ENCODE assay signal across 10 cellular contexts in the genomic region with DNA sequence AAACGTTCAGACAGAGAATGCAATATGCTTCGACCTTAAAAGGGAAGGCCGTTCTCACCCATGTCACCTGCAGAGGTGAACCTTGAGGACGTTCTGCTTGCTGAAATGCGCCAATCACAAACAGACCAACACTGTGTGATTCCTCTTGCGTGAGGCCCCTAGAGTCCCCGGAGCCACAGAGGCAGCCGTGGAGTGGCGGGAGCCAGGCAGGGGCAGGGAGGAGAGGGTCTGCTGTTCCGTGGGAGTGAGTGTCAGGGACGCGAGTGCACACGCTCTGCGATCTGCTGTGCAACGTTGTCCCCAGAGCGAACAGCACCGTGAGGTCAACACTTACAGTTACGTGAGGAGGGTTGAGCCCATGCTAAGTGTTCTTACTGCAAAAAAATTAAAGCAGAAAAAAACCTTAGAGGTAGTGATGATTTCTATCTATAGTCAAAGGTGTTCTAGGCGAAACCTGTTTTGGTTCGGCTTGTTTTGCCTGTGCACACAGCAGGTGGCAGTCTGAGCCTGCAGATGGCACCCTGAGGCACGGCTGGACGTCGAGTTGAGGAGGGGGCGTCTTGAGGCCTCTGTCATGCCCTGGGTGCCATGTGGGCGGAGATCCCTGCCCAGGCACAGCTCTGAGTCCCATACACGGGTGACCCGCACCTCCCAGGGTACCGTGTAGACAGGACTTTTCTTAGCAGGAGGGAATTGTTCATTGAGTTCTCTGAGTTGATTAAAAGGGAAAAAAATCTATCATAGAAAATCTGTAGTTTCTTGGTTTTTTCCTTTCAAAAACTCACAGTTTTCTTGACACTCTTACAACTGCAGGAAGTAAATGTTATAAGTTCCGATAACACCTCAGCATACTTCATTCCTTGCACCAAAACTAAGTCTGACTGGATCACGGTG.
DNase-seq lines count a peak whose midpoint lies in the region; ATAC-seq and TF ChIP-seq lines count a peak whose summit lies in the region.
"Had no signal": no experiment of that assay in that cellular context is flagged by ENCODE, and none has a peak within 500 bp of the region (broad histone marks: within the 10 kb centered on the region; RNA-seq: fewer than 3 reads in every experiment).

No MANE protein-coding gene starts in this region.

- CTCF ChIA-PET in activated CD8-positive, alpha-beta T cell treated with anti-CD3 and anti-CD28 coated beads for 36 hours (lab: Charles Lee): no interaction called here

- H3K4me3 ChIP-seq in OCI-LY3 (ENCODE audit: low read length) (no peak overlapping the region), rectal smooth muscle tissue (ENCODE audit: low read length) (peak overlapping the region; percentile 44)
- H3K4me3 ChIP-seq: HAP-1 had no signal

- no peaks in the 10 kb centered on the region for H4K20me1 ChIP-seq in OCI-LY3 (ENCODE audit: insufficient read depth, low read length)

- no peaks in the 10 kb centered on the region for H3K4me1 ChIP-seq in OCI-LY3 (ENCODE audit: low read length)
- H3K4me1 ChIP-seq in rectal smooth muscle tissue (ENCODE audit: control insufficient read depth, insufficient read depth, low read length): no peaks in the 10 kb centered on the region
- H3K4me1 ChIP-seq: HAP-1 had no signal

- H3K27me3 ChIP-seq in OCI-LY3 (ENCODE audit: low read depth, low read length) (no peaks in the 10 kb centered on the region), rectal smooth muscle tissue (ENCODE audit: control insufficient read depth, insufficient read depth, low read length) (no peaks in the 10 kb centered on the region)

- no peaks in the 10 kb centered on the region for H3K79me2 ChIP-seq in OCI-LY3 (ENCODE audit: low read length)

- no peak overlapping the region for H3K27ac Mint-ChIP-seq in activated CD8-positive, alpha-beta T cell treated with anti-CD3 and anti-CD28 coated beads for 36 hours
- H3K27ac Mint-ChIP-seq: IgD-negative memory B cell had no signal

- H2AFZ ChIP-seq in OCI-LY3 (ENCODE audit: low read depth, low read length): no peak overlapping the region

- intact Hi-C loops in left ventricle myocardium superior (cut with micrococcal nuclease): no loop called here
- intact Hi-C loops in activated CD8-positive, alpha-beta T cell treated with anti-CD3 and anti-CD28 coated beads for 36 hours (cut with micrococcal nuclease): no loop called here

- H3K36me3 ChIP-seq in OCI-LY3 (replicated peaks; ENCODE audit: low read depth, low read length) (no peaks in the 10 kb centered on the region), rectal smooth muscle tissue (ENCODE audit: control insufficient read depth, insufficient read depth, low read length) (no peaks in the 10 kb centered on the region)
- H3K36me3 ChIP-seq: HAP-1 had no signal

- TF ChIP-seq CTCF in GM12873 (IDR thresholded peaks at IDR 0.05; ENCODE audit: insufficient read depth, low read depth, low read length, missing control alignments) (peak; percentile 18), OCI-LY3 (IDR thresholded peaks at IDR 0.05; ENCODE audit: low read depth, low read length) (peak; percentile 48)
- TF ChIP-seq CTCF in activated CD8-positive, alpha-beta T cell treated with anti-CD3 and anti-CD28 coated beads for 36 hours (IDR thresholded peaks at IDR 0.05): no peak

- ATAC-seq in left ventricle myocardium superior (peak; percentile 19), HG03039 (IDR thresholded peaks at IDR 0.05; ENCODE audit: unreplicated experiment) (no peak)
- ATAC-seq in activated CD8-positive, alpha-beta T cell treated with anti-CD3 and anti-CD28 coated beads for 36 hours: no peak

- no peak overlapping the region for H3K9ac ChIP-seq in OCI-LY3 (ENCODE audit: low read length)
- H3K9ac ChIP-seq in rectal smooth muscle tissue (ENCODE audit: low read length): no peak overlapping the region

- POLR2A ChIA-PET in activated CD8-positive, alpha-beta T cell treated with anti-CD3 and anti-CD28 coated beads for 36 hours (lab: Charles Lee): no interaction called here

- peaks cover 4% of the 10 kb centered on the region for H3K27me3 Mint-ChIP-seq in activated CD8-positive, alpha-beta T cell treated with anti-CD3 and anti-CD28 coated beads for 36 hours

- no peak overlapping the region for H3K27ac ChIP-seq in OCI-LY3 (ENCODE audit: low read length)
- H3K27ac ChIP-seq in rectal smooth muscle tissue (ENCODE audit: low read depth, low read length): no peak overlapping the region

- no peaks in the 10 kb centered on the region for H3K9me3 ChIP-seq in OCI-LY3 (ENCODE audit: insufficient read depth, low read length)
- H3K9me3 ChIP-seq: HAP-1 had no signal

- H3K4me3 Mint-ChIP-seq in activated CD8-positive, alpha-beta T cell treated with anti-CD3 and anti-CD28 coated beads for 36 hours: no peak overlapping the region
- H3K4me3 Mint-ChIP-seq: IgD-negative memory B cell had no signal

- no peaks in the 10 kb centered on the region for H3K36me3 Mint-ChIP-seq in activated CD8-positive, alpha-beta T cell treated with anti-CD3 and anti-CD28 coated beads for 36 hours (ENCODE audit: low read depth)
- H3K36me3 Mint-ChIP-seq: IgD-negative memory B cell had no signal

- no peaks in the 10 kb centered on the region for H3K4me1 Mint-ChIP-seq in activated CD8-positive, alpha-beta T cell treated with anti-CD3 and anti-CD28 coated beads for 36 hours (ENCODE audit: low read depth)
- H3K4me1 Mint-ChIP-seq: IgD-negative memory B cell had no signal

- H3K4me2 ChIP-seq in OCI-LY3 (ENCODE audit: low read length): no peak overlapping the region

- DNase-seq in left ventricle myocardium superior: no peak
- DNase-seq in NCI-H2171 treated with DMSO at 0.1 percent for 48 hours (lab: John Stamatoyannopoulos, UW): no peak
- DNase-seq in cortex of kidney (lab: John Stamatoyannopoulos, UW): no peak
- DNase-seq in activated CD8-positive, alpha-beta T cell treated with anti-CD3 and anti-CD28 coated beads for 36 hours: no peak

- no peaks in the 10 kb centered on the region for H3K9me3 Mint-ChIP-seq in activated CD8-positive, alpha-beta T cell treated with anti-CD3 and anti-CD28 coated beads for 36 hours
- H3K9me3 Mint-ChIP-seq: IgD-negative memory B cell had no signal
